ENCODE assay signal across 8 cellular contexts in genomic region chr4:51845055-51845426, GRCh38. TPM values are rescaled to one million over a fixed set of nuclear protein-coding genes. Genes with fewer than 3 reads are reported as not detected.
DNase-seq lines count a peak whose midpoint lies in the region; ATAC-seq and TF ChIP-seq lines count a peak whose summit lies in the region.

No MANE protein-coding gene starts in this region.

- peaks cover 14% of the 10 kb centered on the region for H3K36me3 Mint-ChIP-seq in activated CD8-positive, alpha-beta T cell treated with anti-CD3 and anti-CD28 coated beads, Interleukin-2, amount 10 ng/mL, durations not matched to agents 7 days and 5 days (ENCODE audit: low read depth)
- peaks cover 5% of the 10 kb centered on the region for H3K36me3 Mint-ChIP-seq in stimulated activated effector memory CD8-positive, alpha-beta T cell treated with anti-CD3 and anti-CD28 coated beads, Interleukin-12 subunit alpha, Interleukin-12 subunit beta, amount 100 ng/mL, for 72 hours

- H3K27me3 ChIP-seq in iPS DF 6.9 (ENCODE audit: control insufficient read depth, insufficient read depth, low read length), result no peaks in the 10 kb centered on the region

- H3K9me3 Mint-ChIP-seq in activated CD8-positive, alpha-beta T cell treated with anti-CD3 and anti-CD28 coated beads, Interleukin-2, amount 10 ng/mL, durations not matched to agents 7 days and 5 days (ENCODE audit: insufficient read depth), result no peaks in the 10 kb centered on the region
- H3K9me3 Mint-ChIP-seq in stimulated activated effector memory CD8-positive, alpha-beta T cell treated with anti-CD3 and anti-CD28 coated beads, Interleukin-12 subunit alpha, Interleukin-12 subunit beta, amount 100 ng/mL, for 72 hours, result no peaks in the 10 kb centered on the region

- H3K4me1 ChIP-seq in iPS DF 6.9 (ENCODE audit: control insufficient read depth, insufficient read depth, low read length), result no peaks in the 10 kb centered on the region

- peak overlapping the region; percentile 92; the same call in 1 of the 2 replicates for H3K4me3 ChIP-seq in iPS DF 6.9 (ENCODE audit: low read length)

- POLR2A ChIA-PET in HEK293T (lab: Yijun Ruan, JAX), result interaction anchor here (0.7 to 1.0 kb wide), 2 partner anchors 9 to 867 kb away, joined by 3 read pairs; no protein-coding TSS in a partner anchor
- POLR2A ChIA-PET in activated CD8-positive, alpha-beta T cell treated with anti-CD3 and anti-CD28 coated beads, Interleukin-2, amount 10 ng/mL, durations not matched to agents 7 days and 5 days (lab: Charles Lee), result no interaction called here

- H3K4me3 Mint-ChIP-seq in activated CD8-positive, alpha-beta T cell treated with anti-CD3 and anti-CD28 coated beads, Interleukin-2, amount 10 ng/mL, durations not matched to agents 7 days and 5 days, result peak overlapping the region; percentile 87
- peak overlapping the region; percentile 98 for H3K4me3 Mint-ChIP-seq in stimulated activated effector memory CD8-positive, alpha-beta T cell treated with anti-CD3 and anti-CD28 coated beads, Interleukin-12 subunit alpha, Interleukin-12 subunit beta, amount 100 ng/mL, for 72 hours

- no peaks in the 10 kb centered on the region for H3K36me3 ChIP-seq in iPS DF 6.9 (ENCODE audit: control insufficient read depth, insufficient read depth, low read length)

- H3K27ac ChIP-seq in iPS DF 6.9 (ENCODE audit: low read length), result no peak overlapping the region

- H3K27ac Mint-ChIP-seq in activated CD8-positive, alpha-beta T cell treated with anti-CD3 and anti-CD28 coated beads, Interleukin-2, amount 10 ng/mL, durations not matched to agents 7 days and 5 days, result peak overlapping the region; percentile 77
- peak overlapping the region; percentile 93 for H3K27ac Mint-ChIP-seq in stimulated activated effector memory CD8-positive, alpha-beta T cell treated with anti-CD3 and anti-CD28 coated beads, Interleukin-12 subunit alpha, Interleukin-12 subunit beta, amount 100 ng/mL, for 72 hours

- CTCF ChIA-PET in HEK293T (lab: Yijun Ruan, JAX), result no interaction called here
- CTCF ChIA-PET in activated CD8-positive, alpha-beta T cell treated with anti-CD3 and anti-CD28 coated beads, Interleukin-2, amount 10 ng/mL, durations not matched to agents 7 days and 5 days (lab: Charles Lee), result no interaction called here

- peaks cover 2% of the 10 kb centered on the region for H3K27me3 Mint-ChIP-seq in activated CD8-positive, alpha-beta T cell treated with anti-CD3 and anti-CD28 coated beads, Interleukin-2, amount 10 ng/mL, durations not matched to agents 7 days and 5 days (ENCODE audit: low read depth)

- ATAC-seq in activated CD8-positive, alpha-beta T cell treated with anti-CD3 and anti-CD28 coated beads, Interleukin-2, amount 10 ng/mL, durations not matched to agents 7 days and 5 days, result no peak
- no peak for ATAC-seq in stimulated activated effector memory CD8-positive, alpha-beta T cell treated with anti-CD3 and anti-CD28 coated beads, Interleukin-12 subunit alpha, Interleukin-12 subunit beta, amount 100 ng/mL, for 72 hours
- ATAC-seq in GM18909 (IDR thresholded peaks at IDR 0.05; ENCODE audit: poor library complexity, unreplicated experiment), result no peak
- no peak for ATAC-seq in HG03045 (IDR thresholded peaks at IDR 0.05; ENCODE audit: unreplicated experiment)

- H3K4me1 Mint-ChIP-seq in activated CD8-positive, alpha-beta T cell treated with anti-CD3 and anti-CD28 coated beads, Interleukin-2, amount 10 ng/mL, durations not matched to agents 7 days and 5 days (ENCODE audit: low read depth), result peaks cover 17% of the 10 kb centered on the region
- peaks cover 32% of the 10 kb centered on the region for H3K4me1 Mint-ChIP-seq in stimulated activated effector memory CD8-positive, alpha-beta T cell treated with anti-CD3 and anti-CD28 coated beads, Interleukin-12 subunit alpha, Interleukin-12 subunit beta, amount 100 ng/mL, for 72 hours

- 100% methylated on average over 2 of the region's 6 CpGs for WGBS in iPS DF 6.9 (ENCODE audit: insufficient coverage, insufficient read length)

- no peak for DNase-seq in HEK293T (ENCODE audit: extremely low spot score)
- DNase-seq in activated CD8-positive, alpha-beta T cell treated with anti-CD3 and anti-CD28 coated beads, Interleukin-2, amount 10 ng/mL, durations not matched to agents 7 days and 5 days, result no peak
- DNase-seq in iPS DF 6.9 (ENCODE audit: low read depth, low spot score), result no peak
- no peak for DNase-seq in stimulated activated effector memory CD8-positive, alpha-beta T cell treated with anti-CD3 and anti-CD28 coated beads, Interleukin-12 subunit alpha, Interleukin-12 subunit beta, amount 100 ng/mL, for 72 hours (ENCODE audit: low spot score in 2 of 2)
- DNase-seq in COLO668 (lab: John Stamatoyannopoulos, UW; ENCODE audit: unreplicated experiment), result no peak
- no peak for DNase-seq in amniotic stem cell (lab: John Stamatoyannopoulos, UW)

- H3K9me3 ChIP-seq in iPS DF 6.9 (ENCODE audit: control insufficient read depth, insufficient read depth, low read length), result no peaks in the 10 kb centered on the region

TF ChIP-seq in HEK293T, 16 proteins besides CTCF, POLR2A, EP300 and RAD21:
- TF ChIP-seq L3MBTL2 (conservative IDR thresholded peaks at IDR 0.05) (0 out of 2 replicates have a peak, but pooled peaks have one; percentile 16), ELF4 (IDR thresholded peaks at IDR 0.05) (no peak)

RNA-seq across cellular contexts. Expression of gene DCUN1D4, which starts 2.1 kb away (rescaled TPM):
- total RNA-seq in activated CD8-positive, alpha-beta T cell treated with anti-CD3 and anti-CD28 coated beads, Interleukin-2, amount 10 ng/mL, durations not matched to agents 7 days and 5 days, result 10 to 100 TPM; 31.9 to 34.9 TPM
